In the genomic region with DNA sequence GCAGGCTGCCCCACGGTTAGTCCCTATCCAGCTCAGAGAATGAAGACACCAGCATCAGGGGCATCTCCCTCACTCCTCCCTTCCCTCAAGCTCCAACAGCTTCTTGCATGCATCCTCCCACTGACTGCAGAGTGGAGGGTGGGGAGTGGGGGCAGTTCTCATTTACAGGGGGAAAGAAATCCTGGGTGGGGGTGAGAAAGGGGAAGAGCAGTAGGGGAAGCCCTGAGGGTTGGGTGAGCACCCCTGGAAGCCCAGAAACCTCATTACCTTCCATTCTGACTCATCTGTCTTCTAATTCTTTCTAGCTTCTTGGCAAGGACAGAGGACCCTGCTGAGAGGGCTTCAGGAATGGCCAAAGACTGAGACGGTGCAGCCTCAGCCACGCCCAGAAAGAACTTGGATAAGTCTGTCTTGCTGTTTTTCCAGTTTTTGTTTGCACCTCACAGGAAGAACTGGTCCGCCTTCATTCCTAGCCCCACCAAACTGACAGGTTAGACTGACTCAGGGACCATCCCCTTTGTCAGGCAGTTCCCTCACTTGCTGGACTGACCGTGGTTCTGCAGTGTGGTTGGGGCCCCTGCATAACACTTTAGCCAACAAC, we compare ENCODE assay signal across 8 cellular contexts. TPM values are rescaled to one million over a fixed set of nuclear protein-coding genes. Genes with fewer than 3 reads are reported as not detected.
DNase-seq lines count a peak whose midpoint lies in the region; ATAC-seq and TF ChIP-seq lines count a peak whose summit lies in the region.

No MANE protein-coding gene starts in this region.

- H3K27ac ChIP-seq in left lung (peak overlapping the region; percentile 69 to 89), gastrocnemius medialis (no peak overlapping the region)

- peak; percentile 58 for DNase-seq in GM10248 (ENCODE audit: extremely low spot score)
- peak; percentile 2 for DNase-seq in NCI-H446 treated with DMSO at 0.1 percent for 48 hours (lab: John Stamatoyannopoulos, UW)
- no peak for DNase-seq in left lung
- DNase-seq in NCI-H1436 (lab: John Stamatoyannopoulos, UW) = no peak
- no peak for DNase-seq in gastrocnemius medialis
- DNase-seq in stimulated activated CD4-positive, alpha-beta T cell treated with anti-CD3 and anti-CD28 coated beads, Interleukin-2, amount 100 ng/mL, for 24 hours = no peak

- TF ChIP-seq CTCF in GM10248 (IDR thresholded peaks at IDR 0.05; ENCODE audit: control extremely low read depth, extremely low read depth, low read depth, missing control alignments) (no peak), left lung (IDR thresholded peaks at IDR 0.05) (no peak), gastrocnemius medialis (IDR thresholded peaks at IDR 0.05 in 4 of 5, conservative IDR thresholded peaks at IDR 0.05 in 1 of 5) (no peak)

- ATAC-seq in GM21737 (IDR thresholded peaks at IDR 0.05; ENCODE audit: unreplicated experiment) (peak; percentile 39), left lung (peak; percentile 7), gastrocnemius medialis (no peak), HG03280 (IDR thresholded peaks at IDR 0.05; ENCODE audit: unreplicated experiment) (no peak)

- H3K36me3 ChIP-seq in left lung = no peaks in the 10 kb centered on the region
- H3K36me3 ChIP-seq in gastrocnemius medialis = no peaks in the 10 kb centered on the region

- CTCF ChIA-PET in GM10248 (lab: Yijun Ruan, JAX) = interaction anchor here (0.8 to 9.7 kb wide), 14 partner anchors 8 to 413 kb away, joined by 3 to 139 read pairs (median 4); no protein-coding TSS in a partner anchor

- in situ Hi-C loops in gastrocnemius medialis (cut with MboI; ENCODE audit: low sequenced_read_pairs in 4 of 4) = loop anchor here in 2 of 4 donors (10.0 to 25.0 kb wide), 2 partner anchors 93 to 246 kb away; no protein-coding TSS in a partner anchor

- no peaks in the 10 kb centered on the region for H3K27me3 ChIP-seq in left lung
- no peaks in the 10 kb centered on the region for H3K27me3 ChIP-seq in gastrocnemius medialis

- H3K4me1 ChIP-seq in left lung = peaks cover 29 to 98% of the 10 kb centered on the region in 2 donors
- peaks cover 17 to 22% of the 10 kb centered on the region in 2 donors for H3K4me1 ChIP-seq in gastrocnemius medialis

- H3K9me3 ChIP-seq in left lung (no peaks in the 10 kb centered on the region), gastrocnemius medialis (no peaks in the 10 kb centered on the region)

- POLR2A ChIA-PET in GM10248 (lab: Yijun Ruan, JAX) = interaction anchor here (1.9 kb wide), 1 partner anchor 53 kb away, joined by 12 read pairs; a partner anchor contains a TSS

- intact Hi-C loops in left lung (cut with DNase I) (loop anchor here in 1 of 2 donors (5.0 kb wide), 1 partner anchor 91 kb away; no protein-coding TSS in a partner anchor), gastrocnemius medialis (cut with DNase I; ENCODE audit: low total_unique reads) (no loop called here)

- H3K4me3 ChIP-seq in left lung (no peak overlapping the region), gastrocnemius medialis (no peak overlapping the region)

- TF ChIP-seq POLR2A in gastrocnemius medialis (IDR thresholded peaks at IDR 0.05) = no peak

RNA-seq across cellular contexts. Expression of a gene that starts 52.5 kb away (rescaled TPM):
- total RNA-seq in left lung = 100 to 1,000 TPM; 264 to 294 TPM
- total RNA-seq in gastrocnemius medialis = 10 to 100 TPM; 15.8 to 48.1 (median 20.4) TPM

Comparison
In these comparisons a context has a peak if more than half of its experiments do, and no peak if none do; other contexts are left out.
1. DNase-seq: peak in GM10248 (single experiment) and NCI-H446 treated with DMSO at 0.1 percent for 48 hours (single experiment); none in left lung (0 of 2), NCI-H1436 (single experiment), gastrocnemius medialis (0 of 2) and stimulated activated CD4-positive, alpha-beta T cell treated with anti-CD3 and anti-CD28 coated beads, Interleukin-2, amount 100 ng/mL, for 24 hours (0 of 2).
2. ATAC-seq: peak in GM21737 (single experiment) and left lung (single experiment); none in gastrocnemius medialis (0 of 2) and HG03280 (single experiment).
3. H3K27ac ChIP-seq: peak in left lung (2 of 2); none in gastrocnemius medialis (0 of 4).
4. RNA of a gene that starts 52.5 kb away (total RNA-seq): 264 to 294 TPM in left lung; 15.8 to 48.1 TPM in gastrocnemius medialis; every median in the first group is over 4 times any median in the second.